In the genomic region with DNA sequence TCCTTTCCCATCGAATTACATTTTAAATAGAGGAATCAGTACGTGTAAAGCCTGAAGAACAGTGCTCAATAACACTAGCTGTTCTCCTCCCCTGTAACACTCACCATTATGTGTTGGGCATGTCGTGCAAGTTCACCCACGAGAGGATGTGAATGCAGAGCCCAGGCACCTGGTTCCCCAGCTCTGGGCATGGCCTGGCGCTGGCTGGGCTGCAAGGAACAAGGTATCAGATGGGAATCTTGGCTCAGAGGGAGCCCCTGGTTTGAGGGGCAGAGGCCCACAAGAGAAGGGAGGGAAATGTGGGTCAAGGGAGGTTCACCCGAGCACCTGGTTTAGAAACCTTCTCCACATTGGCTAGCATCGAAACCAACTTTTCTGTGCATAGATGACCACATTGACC, we compare ENCODE assay signal across 27 cellular contexts.
"Had no signal": no experiment of that assay in that cellular context is flagged by ENCODE, and none has a peak within 500 bp of the region (broad histone marks: within the 10 kb centered on the region; RNA-seq: fewer than 3 reads in every experiment).

No MANE protein-coding gene starts in this region.

- H3K36me3 ChIP-seq: stomach, suprapubic skin, thoracic aorta, thyroid gland, tibial artery, tibial nerve, transverse colon, upper lobe of left lung, upper lobe of right lung, uterus, vagina had no signal

- H3K4me1 ChIP-seq: stomach, suprapubic skin, tibial nerve, transverse colon, upper lobe of left lung, upper lobe of right lung, uterus, vagina had no signal

- H3K9me3 ChIP-seq: stomach, suprapubic skin, testis, thoracic aorta, thyroid gland, tibial artery, tibial nerve, transverse colon, upper lobe of left lung, upper lobe of right lung, uterus, vagina had no signal

- H3K4me3 ChIP-seq: stomach, suprapubic skin, testis, thoracic aorta, thyroid gland, tibial artery, tibial nerve, transverse colon, upper lobe of left lung, upper lobe of right lung, uterus, vagina had no signal

- FAIRE-seq: urothelium cell line had no signal

- H3K27me3 ChIP-seq: stomach, suprapubic skin, testis, thyroid gland, tibial artery, tibial nerve, transverse colon, upper lobe of left lung, upper lobe of right lung, uterus, vagina had no signal

- ATAC-seq: stimulated activated effector memory CD8-positive, alpha-beta T cell treated with anti-CD3 and anti-CD28 coated beads, Interleukin-12 subunit alpha, Interleukin-12 subunit beta, amount 100 ng/mL, for 72 hours; stimulated activated memory B cell treated with anti-CD40 and anti-IgM and Interleukin-4, amounts not matched to agents 10 μg/mL and 1 μg/mL and 100 μg/mL, for 72 hours; stimulated activated naive B cell treated with anti-CD40 and anti-IgM and Interleukin-4, amounts not matched to agents 10 μg/mL and 1 μg/mL and 100 μg/mL, for 72 hours; stimulated activated naive CD8-positive, alpha-beta T cell treated with anti-CD3 and anti-CD28 coated beads, Interleukin-15, amount 100 ng/mL, for 72 hours; stimulated activated naive CD8-positive, alpha-beta T cell treated with anti-CD3 and anti-CD28 coated beads, Interleukin-15, Interleukin-2, amounts not matched to agents 100 U/mL and 50 U/mL, for 24 hours had no signal

- H3K27ac ChIP-seq: stomach, suprapubic skin, testis, thoracic aorta, thyroid gland, tibial nerve, transverse colon, upper lobe of left lung, upper lobe of right lung, uterus, vagina had no signal

- DNase-seq: stimulated activated CD4-positive, alpha-beta T cell treated with anti-CD3 and anti-CD28 coated beads, Interleukin-2, amount 100 ng/mL, for 48 hours; stimulated activated CD4-positive, alpha-beta T cell treated with anti-CD3 and anti-CD28 coated beads, Interleukin-4, amount 100 ng/mL, for 1 hour; stimulated activated CD4-positive, alpha-beta T cell treated with anti-CD3 and anti-CD28 coated beads, Interleukin-4, amount 100 ng/mL, for 24 hours; stimulated activated CD4-positive, alpha-beta T cell treated with anti-CD3 and anti-CD28 coated beads, Interleukin-4, amount 100 ng/mL, for 4 hours; stimulated activated CD8-positive, alpha-beta memory T cell treated with anti-CD3 and anti-CD28 coated beads, Interleukin-4, amount 100 ng/mL, for 48 hours; stimulated activated naive B cell treated with anti-CD40 and anti-IgM and Interleukin-4, amounts not matched to agents 10 μg/mL and 1 μg/mL and 100 μg/mL, for 72 hours; stimulated activated naive CD4-positive, alpha-beta T cell; stimulated activated naive CD4-positive, alpha-beta T cell treated with Interleukin-2 at 50 U/mL for 16 hours; stimulated activated naive CD8-positive, alpha-beta T cell treated with anti-CD3 and anti-CD28 coated beads, Interleukin-15, amount 100 ng/mL, for 72 hours; stimulated activated naive CD8-positive, alpha-beta T cell treated with anti-CD3 and anti-CD28 coated beads, Interleukin-15, Interleukin-2, amounts not matched to agents 100 U/mL and 50 U/mL, for 24 hours; stomach; substantia nigra; testis; thyroid gland; tibial artery; transverse colon; trophoblast cell; upper lobe of left lung; upper lobe of right lung; uterus had no signal
